1 cellular context compared by ENCODE assay signal in genomic region chr2:181648478-181649155, GRCh38.
TF ChIP-seq lines count a peak whose summit lies in the region.

No MANE protein-coding gene starts in this region.

TF ChIP-seq in HepG2, 621 proteins besides CTCF, POLR2A, EP300 and RAD21 (continued from another document):
- TF ChIP-seq ZFAT (CRISPR knock-in tag; conservative IDR thresholded peaks at IDR 0.05) (no peak), FOXA3 (CRISPR knock-in tag; IDR thresholded peaks at IDR 0.05) (peak; percentile 30; the same call in 1 of the 2 replicates), SIX1 (CRISPR knock-in tag; IDR thresholded peaks at IDR 0.05; ENCODE audit: borderline replicate concordance) (peak; percentile 97), ARID3A (IDR thresholded peaks at IDR 0.05; ENCODE audit: low read depth, low read length) (0 out of 2 replicates have a peak, but pooled peaks have one; percentile 13)
